19 cellular contexts compared by ENCODE assay signal in the genomic region with DNA sequence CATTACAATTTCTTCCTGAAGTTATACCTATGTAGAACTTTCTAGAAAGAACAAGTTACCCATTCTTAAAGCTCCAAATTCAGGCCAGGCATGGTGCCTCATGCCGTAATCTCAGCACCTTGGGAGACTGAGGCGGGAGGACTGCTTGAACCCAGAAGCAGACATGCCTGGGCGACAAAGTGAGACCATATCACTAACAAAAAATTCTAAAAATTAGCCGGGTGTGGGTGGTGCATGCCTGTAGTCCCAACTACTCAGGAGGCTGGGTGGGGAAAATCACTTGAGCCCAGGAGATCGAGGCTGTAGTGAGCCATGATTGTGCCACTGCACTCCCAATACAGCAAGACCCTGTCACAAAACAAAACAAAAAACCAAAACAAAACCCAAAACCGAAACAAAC. TPM values are rescaled to one million over a fixed set of nuclear protein-coding genes. Genes with fewer than 3 reads are reported as not detected.
DNase-seq lines count a peak whose midpoint lies in the region; ATAC-seq and TF ChIP-seq lines count a peak whose summit lies in the region.
"Had no signal": no experiment of that assay in that cellular context is flagged by ENCODE, and none has a peak within 500 bp of the region (broad histone marks: within the 10 kb centered on the region; RNA-seq: fewer than 3 reads in every experiment).

No MANE protein-coding gene starts in this region.

- H3F3A ChIP-seq in GM23338 (replicated peaks; ENCODE audit: low read depth), result no peaks in the 10 kb centered on the region

- H3K27me3 ChIP-seq in GM23338 (ENCODE audit: insufficient read depth) (no peaks in the 10 kb centered on the region), mesendoderm (ENCODE audit: insufficient read depth, low read length, poor library complexity) (no peaks in the 10 kb centered on the region)
- H3K27me3 ChIP-seq: BLaER1 had no signal

- H3K27ac Mint-ChIP-seq in activated CD8-positive, alpha-beta T cell treated with anti-CD3 and anti-CD28 coated beads, Interleukin-2, amount 10 ng/mL, durations not matched to agents 7 days and 5 days, result peak overlapping the region; percentile 52
- no peak overlapping the region for H3K27ac Mint-ChIP-seq in activated CD8-positive, alpha-beta T cell treated with anti-CD3 and anti-CD28 coated beads for 36 hours
- 0 out of 2 replicates have a peak overlapping the region, but pooled peaks have one; percentile 27 for H3K27ac Mint-ChIP-seq in GM23338
- H3K27ac Mint-ChIP-seq in glutamatergic neuron (ENCODE audit: unreplicated experiment), result no peak overlapping the region
- H3K27ac Mint-ChIP-seq: CD8-positive, alpha-beta T cell; HFFc6 had no signal

- H3K4me3 ChIP-seq in GM23338 (no peak overlapping the region), mesendoderm (ENCODE audit: low read length) (no peak overlapping the region)
- H3K4me3 ChIP-seq: BLaER1 had no signal

- H4K5ac ChIP-seq in mesendoderm (ENCODE audit: low read length), result no peak overlapping the region

- no peak overlapping the region for H3K4me3 Mint-ChIP-seq in activated CD8-positive, alpha-beta T cell treated with anti-CD3 and anti-CD28 coated beads, Interleukin-2, amount 10 ng/mL, durations not matched to agents 7 days and 5 days
- no peak overlapping the region for H3K4me3 Mint-ChIP-seq in activated CD8-positive, alpha-beta T cell treated with anti-CD3 and anti-CD28 coated beads for 36 hours
- H3K4me3 Mint-ChIP-seq in GM23338, result no peak overlapping the region
- no peak overlapping the region for H3K4me3 Mint-ChIP-seq in glutamatergic neuron (ENCODE audit: unreplicated experiment)
- H3K4me3 Mint-ChIP-seq: CD8-positive, alpha-beta T cell; HFFc6 had no signal

- H3K9ac ChIP-seq in mesendoderm (ENCODE audit: low read length), result no peak overlapping the region
- H3K9ac ChIP-seq: BLaER1, KMS-11 had no signal

- DNase-seq in activated CD8-positive, alpha-beta T cell treated with anti-CD3 and anti-CD28 coated beads, Interleukin-2, amount 10 ng/mL, durations not matched to agents 7 days and 5 days, result no peak
- no peak for DNase-seq in activated CD8-positive, alpha-beta T cell treated with anti-CD3 and anti-CD28 coated beads for 36 hours
- DNase-seq in GM23338 (ENCODE audit: low spot score), result no peak
- no peak for DNase-seq in mesendoderm
- no peak for DNase-seq in glutamatergic neuron
- DNase-seq: 8988T; Calu3; CD8-positive, alpha-beta T cell; DND-41; EL; GOT3; H7; HFFc6 had no signal

- no peak overlapping the region for H3K27ac ChIP-seq in GM23338 (ENCODE audit: low read depth)
- peak overlapping the region; percentile 31 for H3K27ac ChIP-seq in mesendoderm (ENCODE audit: low read depth, low read length)
- H3K27ac ChIP-seq: BLaER1, KMS-11 had no signal

- H3K9me3 Mint-ChIP-seq in activated CD8-positive, alpha-beta T cell treated with anti-CD3 and anti-CD28 coated beads, Interleukin-2, amount 10 ng/mL, durations not matched to agents 7 days and 5 days (ENCODE audit: insufficient read depth), result no peaks in the 10 kb centered on the region
- no peaks in the 10 kb centered on the region for H3K9me3 Mint-ChIP-seq in activated CD8-positive, alpha-beta T cell treated with anti-CD3 and anti-CD28 coated beads for 36 hours
- H3K9me3 Mint-ChIP-seq in GM23338 (no peaks in the 10 kb centered on the region), glutamatergic neuron (ENCODE audit: unreplicated experiment) (no peaks in the 10 kb centered on the region)
- H3K9me3 Mint-ChIP-seq: CD8-positive, alpha-beta T cell; HFFc6 had no signal

- no peak overlapping the region for H3K4ac ChIP-seq in mesendoderm (ENCODE audit: low read depth, low read length)

- H3K18ac ChIP-seq in mesendoderm (ENCODE audit: low read length), result peak overlapping the region; percentile 70

- H3K9me2 ChIP-seq in GM23338 (ENCODE audit: insufficient read depth), result no peaks in the 10 kb centered on the region

- no peak overlapping the region for H2AK5ac ChIP-seq in mesendoderm (ENCODE audit: low read length)

- H3K23ac ChIP-seq in mesendoderm (ENCODE audit: low read length), result no peak overlapping the region

- H4K8ac ChIP-seq in mesendoderm (ENCODE audit: low read depth, low read length), result no peak overlapping the region

- H2AFZ ChIP-seq in GM23338, result no peak overlapping the region

- peak overlapping the region; percentile 56 for H3K56ac ChIP-seq in mesendoderm (ENCODE audit: low read length)

- peak overlapping the region; percentile 57 for H2BK5ac ChIP-seq in mesendoderm (ENCODE audit: low read length)

- POLR2A ChIA-PET in activated CD8-positive, alpha-beta T cell treated with anti-CD3 and anti-CD28 coated beads, Interleukin-2, amount 10 ng/mL, durations not matched to agents 7 days and 5 days (lab: Charles Lee), result no interaction called here
- POLR2A ChIA-PET in activated CD8-positive, alpha-beta T cell treated with anti-CD3 and anti-CD28 coated beads for 36 hours (lab: Charles Lee), result interaction anchor here (0.6 to 1.1 kb wide), 3 partner anchors 12 to 33 kb away, joined by 3 to 5 read pairs (median 3); no protein-coding TSS in a partner anchor

- CTCF ChIA-PET in activated CD8-positive, alpha-beta T cell treated with anti-CD3 and anti-CD28 coated beads, Interleukin-2, amount 10 ng/mL, durations not matched to agents 7 days and 5 days (lab: Charles Lee), result interaction anchor here (1.2 kb wide), 1 partner anchor 41 kb away, joined by 3 read pairs; no protein-coding TSS in a partner anchor
- CTCF ChIA-PET in activated CD8-positive, alpha-beta T cell treated with anti-CD3 and anti-CD28 coated beads for 36 hours (lab: Charles Lee), result interaction anchor here (1.2 to 1.6 kb wide), 2 partner anchors 27 to 41 kb away, joined by 3 to 6 read pairs; a partner anchor contains a TSS

- H3K79me2 ChIP-seq in GM23338 (replicated peaks; ENCODE audit: insufficient read depth) (no peaks in the 10 kb centered on the region), mesendoderm (ENCODE audit: control insufficient read depth, insufficient read depth, low read length) (no peaks in the 10 kb centered on the region)

- H3K36me3 ChIP-seq in GM23338 (ENCODE audit: insufficient read depth) (no peaks in the 10 kb centered on the region), mesendoderm (ENCODE audit: control insufficient read depth, insufficient read depth, low read length) (no peaks in the 10 kb centered on the region)

- no peaks in the 10 kb centered on the region for H3K27me3 Mint-ChIP-seq in activated CD8-positive, alpha-beta T cell treated with anti-CD3 and anti-CD28 coated beads, Interleukin-2, amount 10 ng/mL, durations not matched to agents 7 days and 5 days (ENCODE audit: low read depth)
- H3K27me3 Mint-ChIP-seq in activated CD8-positive, alpha-beta T cell treated with anti-CD3 and anti-CD28 coated beads for 36 hours, result no peaks in the 10 kb centered on the region
- H3K27me3 Mint-ChIP-seq in GM23338 (ENCODE audit: insufficient read depth, low read depth, poor library complexity), result peaks cover 3% of the 10 kb centered on the region
- no peaks in the 10 kb centered on the region for H3K27me3 Mint-ChIP-seq in glutamatergic neuron (ENCODE audit: unreplicated experiment)

- no peak overlapping the region for H2BK120ac ChIP-seq in mesendoderm (ENCODE audit: low read depth, low read length)

- peaks cover 42% of the 10 kb centered on the region for H3K36me3 Mint-ChIP-seq in activated CD8-positive, alpha-beta T cell treated with anti-CD3 and anti-CD28 coated beads, Interleukin-2, amount 10 ng/mL, durations not matched to agents 7 days and 5 days (ENCODE audit: low read depth)
- H3K36me3 Mint-ChIP-seq in activated CD8-positive, alpha-beta T cell treated with anti-CD3 and anti-CD28 coated beads for 36 hours (ENCODE audit: low read depth), result peaks cover 8% of the 10 kb centered on the region
- H3K36me3 Mint-ChIP-seq in GM23338 (ENCODE audit: low read depth) (no peaks in the 10 kb centered on the region; the same call in 2 of the 3 replicates), glutamatergic neuron (ENCODE audit: unreplicated experiment) (no peaks in the 10 kb centered on the region)

- H3K79me1 ChIP-seq in mesendoderm (ENCODE audit: low read length), result no peaks in the 10 kb centered on the region

- no peak overlapping the region for H2BK15ac ChIP-seq in mesendoderm (replicated peaks; ENCODE audit: low read depth)

- TF ChIP-seq CTCF in activated CD8-positive, alpha-beta T cell treated with anti-CD3 and anti-CD28 coated beads for 36 hours (IDR thresholded peaks at IDR 0.05), result no peak
- TF ChIP-seq CTCF in GM23338 (conservative IDR thresholded peaks at IDR 0.05; ENCODE audit: low read depth in 2 of 2) (no peak), glutamatergic neuron (IDR thresholded peaks at IDR 0.05; ENCODE audit: partially characterized antibody, unreplicated experiment) (no peak)

- ATAC-seq in activated CD8-positive, alpha-beta T cell treated with anti-CD3 and anti-CD28 coated beads, Interleukin-2, amount 10 ng/mL, durations not matched to agents 7 days and 5 days, result no peak
- ATAC-seq in activated CD8-positive, alpha-beta T cell treated with anti-CD3 and anti-CD28 coated beads for 36 hours, result no peak
- ATAC-seq in GM23338, result no peak
- no peak for ATAC-seq in HG03520 (IDR thresholded peaks at IDR 0.05; ENCODE audit: unreplicated experiment)
- ATAC-seq in GM21529 (IDR thresholded peaks at IDR 0.05; ENCODE audit: unreplicated experiment), result no peak
- ATAC-seq: CD8-positive, alpha-beta T cell; HCT116 had no signal

- no peaks in the 10 kb centered on the region for H4K20me1 ChIP-seq in GM23338 (replicated peaks; ENCODE audit: insufficient read depth)

- no peak overlapping the region for H3K4me2 ChIP-seq in GM23338
- H3K4me2 ChIP-seq in mesendoderm (ENCODE audit: low read length), result no peak overlapping the region
- H3K4me2 ChIP-seq: BLaER1, KMS-11 had no signal

- 100% methylated on average over 1 of the region's 6 CpGs for WGBS in mesendoderm (ENCODE audit: extremely low coverage, insufficient coverage, low lambda C conversion rate)

- intact Hi-C loops in activated CD8-positive, alpha-beta T cell treated with anti-CD3 and anti-CD28 coated beads for 36 hours (cut with micrococcal nuclease), result no loop called here

- H3K4me1 ChIP-seq in GM23338 (ENCODE audit: insufficient read depth), result no peaks in the 10 kb centered on the region
- H3K4me1 ChIP-seq in mesendoderm (ENCODE audit: control insufficient read depth, low read depth, low read length), result peaks cover 2% of the 10 kb centered on the region
- H3K4me1 ChIP-seq: BLaER1 had no signal

- H3K4me1 Mint-ChIP-seq in activated CD8-positive, alpha-beta T cell treated with anti-CD3 and anti-CD28 coated beads, Interleukin-2, amount 10 ng/mL, durations not matched to agents 7 days and 5 days (ENCODE audit: low read depth), result no peaks in the 10 kb centered on the region
- H3K4me1 Mint-ChIP-seq in activated CD8-positive, alpha-beta T cell treated with anti-CD3 and anti-CD28 coated beads for 36 hours (ENCODE audit: low read depth), result no peaks in the 10 kb centered on the region
- peaks cover 5% of the 10 kb centered on the region; the same call in 2 of the 3 replicates for H3K4me1 Mint-ChIP-seq in GM23338
- H3K4me1 Mint-ChIP-seq in glutamatergic neuron (ENCODE audit: low read depth, unreplicated experiment), result no peaks in the 10 kb centered on the region

RNA-seq across cellular contexts. Expression of a gene that starts 23.0 kb away (rescaled TPM):
- under 1 TPM; 0.18 to 0.82 TPM for total RNA-seq in activated CD8-positive, alpha-beta T cell treated with anti-CD3 and anti-CD28 coated beads, Interleukin-2, amount 10 ng/mL, durations not matched to agents 7 days and 5 days
- total RNA-seq in activated CD8-positive, alpha-beta T cell treated with anti-CD3 and anti-CD28 coated beads for 36 hours, result under 1 TPM; 0.18 to 0.36 TPM
- total RNA-seq in GM23338 (2014; rRNA removed; shearing (Covaris generic)), result 3.3 TPM in 1 of 2 replicates, not detected in the other
- 0.60 and 0.71 TPM in 2 replicates for polyA plus RNA-seq in GM23338 (2016; fragmentation: Nextera tagmentation; extraction: Ambion mirVana)
- 1.2 TPM for polyA plus RNA-seq in mesendoderm (2013, experiment 1 of 2)
- 1.0 TPM for polyA plus RNA-seq in mesendoderm (2013, experiment 2 of 2)
- 0.83 TPM for total RNA-seq in glutamatergic neuron (ENCODE audit: unreplicated experiment)
- total RNA-seq: Calu3, G401 had no signal

RNA-seq across cellular contexts. Expression of a gene that starts 41.4 kb away (rescaled TPM):
- 10 to 100 TPM; 11.8 to 12.0 TPM for total RNA-seq in activated CD8-positive, alpha-beta T cell treated with anti-CD3 and anti-CD28 coated beads, Interleukin-2, amount 10 ng/mL, durations not matched to agents 7 days and 5 days
- total RNA-seq in activated CD8-positive, alpha-beta T cell treated with anti-CD3 and anti-CD28 coated beads for 36 hours, result 10 to 100 TPM; 12.5 to 13.4 TPM
- 21.6 and 25.3 TPM in 2 replicates for total RNA-seq in GM23338 (2014; rRNA removed; shearing (Covaris generic))
- 22.1 and 23.0 TPM in 2 replicates for polyA plus RNA-seq in GM23338 (2016; fragmentation: Nextera tagmentation; extraction: Ambion mirVana)
- polyA plus RNA-seq in mesendoderm (2013, experiment 1 of 2), result 17.3 TPM
- polyA plus RNA-seq in mesendoderm (2013, experiment 2 of 2), result 17.3 TPM
- 43.1 TPM for total RNA-seq in glutamatergic neuron (ENCODE audit: unreplicated experiment)

Comparison
In these comparisons a context has a peak if more than half of its experiments do, and no peak if none do; other contexts are left out.
1. H3K27ac Mint-ChIP-seq: peak in activated CD8-positive, alpha-beta T cell treated with anti-CD3 and anti-CD28 coated beads, Interleukin-2, amount 10 ng/mL, durations not matched to agents 7 days and 5 days (single experiment) and GM23338 (single experiment); none in activated CD8-positive, alpha-beta T cell treated with anti-CD3 and anti-CD28 coated beads for 36 hours (single experiment) and glutamatergic neuron (single experiment).